ENCODE assay signal across 13 cellular contexts in the genomic region with DNA sequence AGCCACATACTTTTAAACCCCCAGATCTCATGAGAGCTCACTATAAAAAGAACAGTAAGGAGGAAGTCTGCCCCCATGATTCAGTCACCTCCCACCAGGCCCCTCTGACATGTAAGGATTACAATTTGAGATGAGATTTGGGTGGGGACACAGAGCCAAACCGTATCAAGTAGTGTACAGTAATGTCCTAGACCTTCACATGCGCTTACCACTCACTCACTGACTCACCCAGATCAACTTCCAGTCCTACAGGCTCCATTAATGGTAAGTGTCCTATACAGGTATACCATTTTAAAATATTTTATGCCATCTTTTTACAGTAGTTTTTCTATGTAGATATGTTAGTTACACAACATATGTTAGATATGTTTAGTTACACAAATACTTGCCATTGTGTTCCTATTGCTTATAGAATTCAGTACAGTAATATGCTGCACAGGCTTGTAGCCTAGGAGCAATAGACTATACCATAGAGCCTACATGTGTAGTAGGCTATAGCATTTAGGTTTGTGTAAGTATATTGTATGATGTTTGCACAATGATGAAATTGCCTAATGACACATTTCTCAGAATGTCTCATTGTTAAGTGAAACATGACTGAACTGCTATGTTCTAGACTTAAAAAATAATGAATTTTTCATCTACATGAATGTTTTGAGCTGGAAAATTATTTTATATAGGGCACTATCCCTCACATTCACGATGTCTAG. TPM values are rescaled to one million over a fixed set of nuclear protein-coding genes. Genes with fewer than 3 reads are reported as not detected.
DNase-seq lines count a peak whose midpoint lies in the region; ATAC-seq and TF ChIP-seq lines count a peak whose summit lies in the region.
"Had no signal": no experiment of that assay in that cellular context is flagged by ENCODE, and none has a peak within 500 bp of the region (broad histone marks: within the 10 kb centered on the region; RNA-seq: fewer than 3 reads in every experiment).

No MANE protein-coding gene starts in this region.

- no peaks in the 10 kb centered on the region for H4K20me1 ChIP-seq in GM23248 (ENCODE audit: insufficient read depth)

- H3K27ac ChIP-seq in GM23248, result peak overlapping the region; percentile 50
- H3K27ac ChIP-seq: cardiac muscle cell had no signal

- H3K4me1 Mint-ChIP-seq in activated CD4-positive, alpha-beta T cell treated with anti-CD3 and anti-CD28 coated beads for 36 hours, result peaks cover 22% of the 10 kb centered on the region
- H3K4me1 Mint-ChIP-seq in immature natural killer cell, result peaks cover 7 to 13% of the 10 kb centered on the region in 2 donors
- no peaks in the 10 kb centered on the region for H3K4me1 Mint-ChIP-seq in Caco-2 (ENCODE audit: low read depth, unreplicated experiment)

- H3K4me3 ChIP-seq in GM23248 (no peak overlapping the region), Caco-2 (ENCODE audit: low read depth, low read length) (no peak overlapping the region)
- H3K4me3 ChIP-seq: cardiac muscle cell, smooth muscle cell had no signal

- H3K9me3 Mint-ChIP-seq in activated CD4-positive, alpha-beta T cell treated with anti-CD3 and anti-CD28 coated beads for 36 hours (ENCODE audit: low read depth), result peaks cover 4% of the 10 kb centered on the region
- peaks cover 0 to 6% (median 2%) of the 10 kb centered on the region in 6 donors for H3K9me3 Mint-ChIP-seq in immature natural killer cell
- peaks cover 9% of the 10 kb centered on the region for H3K9me3 Mint-ChIP-seq in Caco-2 (ENCODE audit: unreplicated experiment)

- H3K4me2 ChIP-seq in GM23248 (ENCODE audit: unreplicated experiment), result peak overlapping the region; percentile 48
- H3K4me2 ChIP-seq: smooth muscle cell had no signal

- no peak for DNase-seq in activated CD4-positive, alpha-beta T cell treated with anti-CD3 and anti-CD28 coated beads for 36 hours
- no peak for DNase-seq in activated CD4-positive, alpha-beta T cell treated with anti-CD3 and anti-CD28 coated beads for 4 hours
- DNase-seq in GM23248 (peak; percentile 38), MV-4-11 (lab: John Stamatoyannopoulos, UW) (peak; percentile 12), immature natural killer cell (no peak), SIG-M5 (lab: John Stamatoyannopoulos, UW) (no peak), Caco-2 (no peak)
- DNase-seq: DND-41; stimulated activated CD8-positive, alpha-beta memory T cell treated with anti-CD3 and anti-CD28 coated beads, Interleukin-4, amount 100 ng/mL, for 48 hours had no signal

- no peak overlapping the region for H3K9ac ChIP-seq in GM23248

- no peaks in the 10 kb centered on the region for H3K9me3 ChIP-seq in GM23248 (ENCODE audit: low read depth)
- no peaks in the 10 kb centered on the region for H3K9me3 ChIP-seq in Caco-2

- H3K4me1 ChIP-seq in GM23248 (ENCODE audit: insufficient read depth) (peaks cover 30% of the 10 kb centered on the region), Caco-2 (no peaks in the 10 kb centered on the region)

- H3K36me3 Mint-ChIP-seq in activated CD4-positive, alpha-beta T cell treated with anti-CD3 and anti-CD28 coated beads for 36 hours (ENCODE audit: low read depth), result peaks cover 23% of the 10 kb centered on the region
- H3K36me3 Mint-ChIP-seq in immature natural killer cell, result peaks cover 10 to 25% (median 24%) of the 10 kb centered on the region in 3 donors
- peaks cover 9% of the 10 kb centered on the region for H3K36me3 Mint-ChIP-seq in Caco-2 (ENCODE audit: insufficient read depth, unreplicated experiment)

- CTCF ChIA-PET in activated CD4-positive, alpha-beta T cell treated with anti-CD3 and anti-CD28 coated beads for 36 hours (lab: Charles Lee), result interaction anchor here (0.6 to 4.2 kb wide), 27 partner anchors 9 to 303 kb away, joined by 3 to 24 read pairs (median 5); partner anchors contain the start of genes NT5DC1, RWDD1, TSPYL1 and TSPYL4
- CTCF ChIA-PET in Caco-2 (lab: Charles Lee), result interaction anchor here (0.7 to 1.7 kb wide), 17 partner anchors 10 to 400 kb away, joined by 3 to 16 read pairs (median 5); partner anchors contain the start of genes CALHM5, FRK, RSPH4A and RWDD1

- H3K27ac Mint-ChIP-seq in activated CD4-positive, alpha-beta T cell treated with anti-CD3 and anti-CD28 coated beads for 36 hours, result no peak overlapping the region
- H3K27ac Mint-ChIP-seq in immature natural killer cell, result peak overlapping the region; percentile 16 to 74 (median 48)
- H3K27ac Mint-ChIP-seq in Caco-2 (ENCODE audit: unreplicated experiment), result no peak overlapping the region

- H3F3A ChIP-seq in GM23248 (ENCODE audit: insufficient read depth), result peaks cover 15% of the 10 kb centered on the region; the same call in 1 of the 2 replicates

- TF ChIP-seq CTCF in Caco-2 (IDR thresholded peaks at IDR 0.05; ENCODE audit: insufficient read depth in 1 of 2, low read depth in 1 of 2, low read length in 1 of 2, severe bottlenecking in 1 of 2, unreplicated experiment in 1 of 2), result no peak

- H3K36me3 ChIP-seq in GM23248 (ENCODE audit: low read depth) (peaks cover 3% of the 10 kb centered on the region; the same call in 1 of the 2 replicates), Caco-2 (ENCODE audit: control insufficient read depth, insufficient read depth, low read length) (no peaks in the 10 kb centered on the region; the same call in 1 of the 2 replicates)
- H3K36me3 ChIP-seq: cardiac muscle cell had no signal

- no peak overlapping the region for H2AFZ ChIP-seq in GM23248

- intact Hi-C loops in activated CD4-positive, alpha-beta T cell treated with anti-CD3 and anti-CD28 coated beads for 36 hours (cut with DNase I, micrococcal nuclease), result loop anchor here (1.0 to 5.0 kb wide), 3 partner anchors 13 to 264 kb away; no protein-coding TSS in a partner anchor
- intact Hi-C loops in Caco-2 (cut with micrococcal nuclease; ENCODE audit: unreplicated experiment), result loop anchor here (1.0 to 5.0 kb wide), 5 partner anchors 8 to 377 kb away; partner anchors contain the start of gene TSPYL4

- in situ Hi-C loops in GM23248 (cut with MboI), result loop anchor here (10.0 kb wide), 1 partner anchor 267 kb away; no protein-coding TSS in a partner anchor

- ATAC-seq in activated CD4-positive, alpha-beta T cell treated with anti-CD3 and anti-CD28 coated beads for 36 hours, result peak; percentile 50
- ATAC-seq in HG03520 (IDR thresholded peaks at IDR 0.05; ENCODE audit: unreplicated experiment), result no peak

- no peaks in the 10 kb centered on the region for H3K27me3 ChIP-seq in GM23248 (replicated peaks; ENCODE audit: insufficient read depth)
- H3K27me3 ChIP-seq in Caco-2 (replicated peaks; ENCODE audit: control insufficient read depth, insufficient read depth, low read length), result no peaks in the 10 kb centered on the region
- H3K27me3 ChIP-seq: cardiac muscle cell had no signal

- no TSS peak for BruUV-seq in Caco-2 (replicated peaks; lab: Mats Ljungman, UMichigan)

- 39 to 42% methylated on average over 3 of the region's 3 CpGs for WGBS in GM23248 (ENCODE audit: low coverage in 1 of 2, low lambda C conversion rate in 2 of 2, missing lambda C conversion rate in 2 of 2), 2 experiments

- no peaks in the 10 kb centered on the region for H3K27me3 Mint-ChIP-seq in activated CD4-positive, alpha-beta T cell treated with anti-CD3 and anti-CD28 coated beads for 36 hours
- H3K27me3 Mint-ChIP-seq in immature natural killer cell (ENCODE audit: low read depth in 3 of 3) (peaks cover 0 to 2% (median 1%) of the 10 kb centered on the region in 3 donors), Caco-2 (ENCODE audit: insufficient read depth, unreplicated experiment) (no peaks in the 10 kb centered on the region)
- H3K27me3 Mint-ChIP-seq: naive B cell had no signal

- no peak overlapping the region for H3K4me3 Mint-ChIP-seq in activated CD4-positive, alpha-beta T cell treated with anti-CD3 and anti-CD28 coated beads for 36 hours
- H3K4me3 Mint-ChIP-seq in immature natural killer cell, result no peak overlapping the region
- no peak overlapping the region for H3K4me3 Mint-ChIP-seq in Caco-2 (ENCODE audit: unreplicated experiment)
- H3K4me3 Mint-ChIP-seq: naive B cell had no signal

- POLR2A ChIA-PET in activated CD4-positive, alpha-beta T cell treated with anti-CD3 and anti-CD28 coated beads for 36 hours (lab: Charles Lee), result interaction anchor here (1.4 kb wide), 1 partner anchor 11 kb away, joined by 5 read pairs; no protein-coding TSS in a partner anchor
- POLR2A ChIA-PET in Caco-2 (lab: Charles Lee), result interaction anchor here (1.2 kb wide), 1 partner anchor 12 kb away, joined by 5 read pairs; the partner anchor contains the start of gene TSPYL1

- no peaks in the 10 kb centered on the region for H3K9me2 ChIP-seq in GM23248 (ENCODE audit: insufficient read depth)

- H3K79me2 ChIP-seq in GM23248 (ENCODE audit: insufficient read depth), result no peaks in the 10 kb centered on the region

RNA-seq across cellular contexts. Expression of gene TSPYL1, which starts 11.7 kb away (rescaled TPM):
- 10 to 100 TPM; 37.5 to 38.2 TPM for total RNA-seq in activated CD4-positive, alpha-beta T cell treated with anti-CD3 and anti-CD28 coated beads for 36 hours
- total RNA-seq in GM23248 (2014; rRNA removed; shearing (Covaris generic)), result 79.4 and 89.1 TPM in 2 replicates
- polyA plus RNA-seq in GM23248 (2016; fragmentation: Nextera tagmentation; extraction: Ambion mirVana) (71.5 and 73.5 TPM in 2 replicates), immature natural killer cell (10 to 100 TPM; 14.9 to 31.0 (median 21.6) TPM)
- 55.0 and 57.3 TPM in 2 replicates for total RNA-seq in Caco-2 (2022)

RNA-seq across cellular contexts. Expression of gene TSPYL4, which starts 14.2 kb away (rescaled TPM):
- total RNA-seq in activated CD4-positive, alpha-beta T cell treated with anti-CD3 and anti-CD28 coated beads for 36 hours, result 10 to 100 TPM in 1 of 2 experiments, 1 to 10 TPM in 1; 9.4 to 10.8 TPM
- 34.1 and 38.2 TPM in 2 replicates for total RNA-seq in GM23248 (2014; rRNA removed; shearing (Covaris generic))
- polyA plus RNA-seq in GM23248 (2016; fragmentation: Nextera tagmentation; extraction: Ambion mirVana) (32.3 TPM in 2 replicates), immature natural killer cell (10 to 100 TPM in 1 of 3 donors, 1 to 10 TPM in 2; 8.1 to 11.9 (median 8.1) TPM)
- total RNA-seq in Caco-2 (2022), result 10.7 and 10.9 TPM in 2 replicates

Comparison
In these comparisons a context has a peak if more than half of its experiments do, and no peak if none do; other contexts are left out.
1. DNase-seq: peak in GM23248 (single experiment) and MV-4-11 (single experiment); none in activated CD4-positive, alpha-beta T cell treated with anti-CD3 and anti-CD28 coated beads for 36 hours (single experiment), activated CD4-positive, alpha-beta T cell treated with anti-CD3 and anti-CD28 coated beads for 4 hours (0 of 2), immature natural killer cell (0 of 3), SIG-M5 (single experiment) and Caco-2 (0 of 2).
2. H3K27ac Mint-ChIP-seq: peak in immature natural killer cell (6 of 6); none in activated CD4-positive, alpha-beta T cell treated with anti-CD3 and anti-CD28 coated beads for 36 hours (single experiment) and Caco-2 (single experiment).